1 cellular context compared by ENCODE assay signal in the genomic region with DNA sequence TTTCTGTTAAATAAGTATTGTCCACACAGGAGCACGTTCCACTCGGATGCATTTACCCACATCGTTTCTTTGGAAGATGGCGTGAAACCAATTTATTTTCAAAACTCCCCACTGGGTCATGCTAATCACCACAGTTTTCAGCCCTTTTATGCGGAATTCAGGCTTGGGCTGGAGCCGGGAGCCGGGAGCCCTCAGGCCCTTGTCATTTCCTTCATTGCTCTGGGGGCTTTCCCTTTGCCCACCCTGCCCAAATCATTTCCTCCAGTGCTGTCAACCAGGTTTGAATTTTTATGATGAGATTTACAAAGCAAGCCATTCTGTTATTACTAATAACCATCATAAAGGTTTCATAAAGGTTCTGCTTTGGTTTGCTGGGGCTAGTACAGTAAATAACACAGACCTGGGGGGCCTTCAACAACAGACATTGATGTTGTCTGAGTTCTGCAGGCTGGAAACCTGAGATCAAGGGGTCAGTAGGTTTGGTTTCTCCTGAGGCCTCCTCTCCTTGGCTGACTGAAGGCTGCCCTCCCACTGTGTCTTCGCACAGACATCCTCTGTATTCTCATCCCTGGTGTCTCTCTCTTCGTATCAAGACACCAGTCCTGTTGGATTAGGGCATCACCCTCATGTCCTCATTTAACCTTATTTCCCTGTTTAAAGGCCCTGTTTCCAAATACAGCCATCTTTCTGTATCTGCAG.
TF ChIP-seq lines count a peak whose summit lies in the region.

No MANE protein-coding gene starts in this region.

TF ChIP-seq in neural cell, 6 proteins besides CTCF, POLR2A, EP300 and RAD21 (continued from another document):
- TF ChIP-seq, protein P1, sequence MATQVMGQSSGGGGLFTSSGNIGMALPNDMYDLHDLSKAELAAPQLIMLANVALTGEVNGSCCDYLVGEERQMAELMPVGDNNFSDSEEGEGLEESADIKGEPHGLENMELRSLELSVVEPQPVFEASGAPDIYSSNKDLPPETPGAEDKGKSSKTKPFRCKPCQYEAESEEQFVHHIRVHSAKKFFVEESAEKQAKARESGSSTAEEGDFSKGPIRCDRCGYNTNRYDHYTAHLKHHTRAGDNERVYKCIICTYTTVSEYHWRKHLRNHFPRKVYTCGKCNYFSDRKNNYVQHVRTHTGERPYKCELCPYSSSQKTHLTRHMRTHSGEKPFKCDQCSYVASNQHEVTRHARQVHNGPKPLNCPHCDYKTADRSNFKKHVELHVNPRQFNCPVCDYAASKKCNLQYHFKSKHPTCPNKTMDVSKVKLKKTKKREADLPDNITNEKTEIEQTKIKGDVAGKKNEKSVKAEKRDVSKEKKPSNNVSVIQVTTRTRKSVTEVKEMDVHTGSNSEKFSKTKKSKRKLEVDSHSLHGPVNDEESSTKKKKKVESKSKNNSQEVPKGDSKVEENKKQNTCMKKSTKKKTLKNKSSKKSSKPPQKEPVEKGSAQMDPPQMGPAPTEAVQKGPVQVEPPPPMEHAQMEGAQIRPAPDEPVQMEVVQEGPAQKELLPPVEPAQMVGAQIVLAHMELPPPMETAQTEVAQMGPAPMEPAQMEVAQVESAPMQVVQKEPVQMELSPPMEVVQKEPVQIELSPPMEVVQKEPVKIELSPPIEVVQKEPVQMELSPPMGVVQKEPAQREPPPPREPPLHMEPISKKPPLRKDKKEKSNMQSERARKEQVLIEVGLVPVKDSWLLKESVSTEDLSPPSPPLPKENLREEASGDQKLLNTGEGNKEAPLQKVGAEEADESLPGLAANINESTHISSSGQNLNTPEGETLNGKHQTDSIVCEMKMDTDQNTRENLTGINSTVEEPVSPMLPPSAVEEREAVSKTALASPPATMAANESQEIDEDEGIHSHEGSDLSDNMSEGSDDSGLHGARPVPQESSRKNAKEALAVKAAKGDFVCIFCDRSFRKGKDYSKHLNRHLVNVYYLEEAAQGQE (IDR thresholded peaks at IDR 0.05; ENCODE audit: borderline replicate concordance): no peak
- no peak for TF ChIP-seq MXI1 (conservative IDR thresholded peaks at IDR 0.05; ENCODE audit: poor library complexity, severe bottlenecking)
- TF ChIP-seq EZH2 (IDR thresholded peaks at IDR 0.05; ENCODE audit: borderline replicate concordance, insufficient read depth, low read length, poor library complexity, severe bottlenecking): no peak
- TF ChIP-seq TAF1 (IDR thresholded peaks at IDR 0.05; ENCODE audit: low read depth): no peak
- TF ChIP-seq POLR2AphosphoS5 (IDR thresholded peaks at IDR 0.05): no peak
TF ChIP-seq in neural cell: peak in this region for 0.
